6 cellular contexts compared by ENCODE assay signal in the genomic region with DNA sequence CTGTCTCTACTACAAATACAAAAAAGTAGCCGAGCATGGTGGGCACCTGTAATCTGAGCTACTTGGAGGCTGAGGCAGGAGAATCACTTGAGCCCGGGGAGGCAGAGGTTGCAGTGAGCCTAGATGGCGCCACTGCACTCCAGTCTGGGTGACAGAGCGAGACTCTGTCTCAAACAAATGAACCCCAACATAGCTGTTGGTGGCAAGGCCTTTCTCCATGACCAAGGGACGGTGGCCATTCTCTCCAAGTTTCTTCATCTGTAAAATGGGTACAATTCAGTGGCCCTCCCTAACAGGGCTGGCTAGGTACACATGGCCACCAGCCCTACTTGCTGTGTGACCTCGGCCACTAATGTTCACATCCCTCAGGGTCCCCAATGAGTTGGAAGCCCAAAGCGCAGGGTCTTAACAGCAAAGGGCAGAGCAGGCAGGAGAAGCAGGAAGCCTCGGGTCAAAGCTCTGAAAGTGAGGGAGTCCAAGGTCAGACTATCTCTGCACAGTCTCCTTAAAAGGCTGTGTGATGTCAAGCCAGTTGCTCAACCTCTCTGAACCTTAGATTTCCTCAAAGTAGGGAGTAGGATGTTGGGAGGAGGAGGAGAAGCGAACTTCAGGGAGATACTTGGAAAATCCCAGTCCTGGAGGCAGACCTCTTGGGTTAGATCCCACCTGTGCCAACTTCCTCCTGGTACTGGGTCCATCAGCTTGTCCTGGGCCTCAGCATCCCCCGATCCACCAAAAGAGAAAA. TPM values are rescaled to one million over a fixed set of nuclear protein-coding genes. Genes with fewer than 3 reads are reported as not detected.
DNase-seq lines count a peak whose midpoint lies in the region; ATAC-seq and TF ChIP-seq lines count a peak whose summit lies in the region.

No MANE protein-coding gene starts in this region.

- H3K9me3 Mint-ChIP-seq in activated CD8-positive, alpha-beta T cell treated with anti-CD3 and anti-CD28 coated beads, Interleukin-2, amount 10 ng/mL, durations not matched to agents 7 days and 5 days (ENCODE audit: insufficient read depth) = no peaks in the 10 kb centered on the region
- peaks cover 0 to 2% (median 0%) of the 10 kb centered on the region in 6 donors for H3K9me3 Mint-ChIP-seq in immature natural killer cell

- TF ChIP-seq CTCF in GM13977 (IDR thresholded peaks at IDR 0.05; ENCODE audit: extremely low read depth, insufficient read depth, missing control alignments) (peak; percentile 54), upper lobe of right lung (IDR thresholded peaks at IDR 0.05) (peak; percentile 16)

- peaks cover 13% of the 10 kb centered on the region for H3K36me3 ChIP-seq in upper lobe of right lung

- no peak for ATAC-seq in activated CD8-positive, alpha-beta T cell treated with anti-CD3 and anti-CD28 coated beads, Interleukin-2, amount 10 ng/mL, durations not matched to agents 7 days and 5 days
- no peak for ATAC-seq in upper lobe of right lung

- CTCF ChIA-PET in activated CD8-positive, alpha-beta T cell treated with anti-CD3 and anti-CD28 coated beads, Interleukin-2, amount 10 ng/mL, durations not matched to agents 7 days and 5 days (lab: Charles Lee) = interaction anchor here (0.6 to 8.9 kb wide), 36 partner anchors 10 to 183 kb away, joined by 3 to 464 read pairs (median 7); a partner anchor contains a TSS

- DNase-seq in GM13977 (ENCODE audit: low spot score) (no peak), immature natural killer cell (peak in 2 of 3 donors; percentile 62 to 64), upper lobe of right lung (no peak), NCI-H187 treated with DMSO at 0.1 percent for 48 hours (lab: John Stamatoyannopoulos, UW) (no peak), LoVo (ENCODE audit: low spot score) (no peak)
- DNase-seq in activated CD8-positive, alpha-beta T cell treated with anti-CD3 and anti-CD28 coated beads, Interleukin-2, amount 10 ng/mL, durations not matched to agents 7 days and 5 days = peak; percentile 70

- peak overlapping the region; percentile 88 for H3K4me3 ChIP-seq in upper lobe of right lung

- no peaks in the 10 kb centered on the region for H3K9me3 ChIP-seq in upper lobe of right lung

- peak overlapping the region; percentile 98 for H3K27ac Mint-ChIP-seq in activated CD8-positive, alpha-beta T cell treated with anti-CD3 and anti-CD28 coated beads, Interleukin-2, amount 10 ng/mL, durations not matched to agents 7 days and 5 days
- peak overlapping the region; percentile 92 to 100 (median 100) for H3K27ac Mint-ChIP-seq in immature natural killer cell

- H3K27me3 ChIP-seq in upper lobe of right lung = no peaks in the 10 kb centered on the region

- peaks cover 59% of the 10 kb centered on the region for H3K4me1 Mint-ChIP-seq in activated CD8-positive, alpha-beta T cell treated with anti-CD3 and anti-CD28 coated beads, Interleukin-2, amount 10 ng/mL, durations not matched to agents 7 days and 5 days (ENCODE audit: low read depth)
- H3K4me1 Mint-ChIP-seq in immature natural killer cell = peaks cover 33 to 40% of the 10 kb centered on the region in 2 donors

- H3K4me3 Mint-ChIP-seq in activated CD8-positive, alpha-beta T cell treated with anti-CD3 and anti-CD28 coated beads, Interleukin-2, amount 10 ng/mL, durations not matched to agents 7 days and 5 days = peak overlapping the region; percentile 96
- peak overlapping the region; percentile 91 to 99 (median 98) for H3K4me3 Mint-ChIP-seq in immature natural killer cell

- POLR2A ChIA-PET in activated CD8-positive, alpha-beta T cell treated with anti-CD3 and anti-CD28 coated beads, Interleukin-2, amount 10 ng/mL, durations not matched to agents 7 days and 5 days (lab: Charles Lee) = interaction anchor here (0.8 to 8.6 kb wide), 13 partner anchors 9 to 278 kb away, joined by 3 to 647 read pairs (median 5); a partner anchor contains a TSS

- no peaks in the 10 kb centered on the region for H3K27me3 Mint-ChIP-seq in activated CD8-positive, alpha-beta T cell treated with anti-CD3 and anti-CD28 coated beads, Interleukin-2, amount 10 ng/mL, durations not matched to agents 7 days and 5 days (ENCODE audit: low read depth)
- H3K27me3 Mint-ChIP-seq in immature natural killer cell (ENCODE audit: low read depth in 3 of 3) = peaks cover 72 to 85% (median 79%) of the 10 kb centered on the region in 3 donors

- intact Hi-C loops in upper lobe of right lung (cut with DNase I) = no loop called here

- H3K4me1 ChIP-seq in upper lobe of right lung = peaks cover 48% of the 10 kb centered on the region

- in situ Hi-C loops in GM13977 (cut with MboI; ENCODE audit: low pct_unique_long_range_greater_than_20kb, low sequenced_read_pairs, unreplicated experiment) = loop anchor here (5.0 kb wide), 1 partner anchor 44 kb away; a partner anchor contains a TSS

- peaks cover 53% of the 10 kb centered on the region for H3K36me3 Mint-ChIP-seq in activated CD8-positive, alpha-beta T cell treated with anti-CD3 and anti-CD28 coated beads, Interleukin-2, amount 10 ng/mL, durations not matched to agents 7 days and 5 days (ENCODE audit: low read depth)
- peaks cover 0 to 6% (median 4%) of the 10 kb centered on the region in 3 donors for H3K36me3 Mint-ChIP-seq in immature natural killer cell

- peak overlapping the region; percentile 100 for H3K27ac ChIP-seq in upper lobe of right lung

RNA-seq across cellular contexts. Expression of a gene that starts 2.7 kb away (rescaled TPM):
- total RNA-seq in activated CD8-positive, alpha-beta T cell treated with anti-CD3 and anti-CD28 coated beads, Interleukin-2, amount 10 ng/mL, durations not matched to agents 7 days and 5 days = 100 to 1,000 TPM; 462 to 469 TPM
- 10 to 100 TPM; 15.0 to 71.8 (median 54.7) TPM for polyA plus RNA-seq in immature natural killer cell
- 204 TPM for total RNA-seq in upper lobe of right lung

RNA-seq across cellular contexts. Expression of a gene that starts 4.4 kb away (rescaled TPM):
- 1 to 10 TPM; 3.7 to 4.2 TPM for total RNA-seq in activated CD8-positive, alpha-beta T cell treated with anti-CD3 and anti-CD28 coated beads, Interleukin-2, amount 10 ng/mL, durations not matched to agents 7 days and 5 days
- under 1 TPM in 1 of 3 donors, not detected in 2; 0.15 TPM for polyA plus RNA-seq in immature natural killer cell
- 4.9 TPM for total RNA-seq in upper lobe of right lung

RNA-seq across cellular contexts. Expression of a gene that starts 44.2 kb away (rescaled TPM):
- total RNA-seq in activated CD8-positive, alpha-beta T cell treated with anti-CD3 and anti-CD28 coated beads, Interleukin-2, amount 10 ng/mL, durations not matched to agents 7 days and 5 days = 100 to 1,000 TPM; 199 to 215 TPM
- 100 to 1,000 TPM; 128 to 189 (median 178) TPM for polyA plus RNA-seq in immature natural killer cell
- 76.9 TPM for total RNA-seq in upper lobe of right lung

RNA-seq across cellular contexts. Expression of a gene that starts 52.5 kb away (rescaled TPM):
- under 1 TPM in 1 of 2 experiments, not detected in 1; 0.08 TPM for total RNA-seq in activated CD8-positive, alpha-beta T cell treated with anti-CD3 and anti-CD28 coated beads, Interleukin-2, amount 10 ng/mL, durations not matched to agents 7 days and 5 days
- polyA plus RNA-seq in immature natural killer cell = not detected
- total RNA-seq in upper lobe of right lung = 7.6 TPM

Comparison
In these comparisons a context has a peak if more than half of its experiments do, and no peak if none do; other contexts are left out.
1. DNase-seq: peak in activated CD8-positive, alpha-beta T cell treated with anti-CD3 and anti-CD28 coated beads, Interleukin-2, amount 10 ng/mL, durations not matched to agents 7 days and 5 days (single experiment) and immature natural killer cell (2 of 3); none in GM13977 (single experiment), upper lobe of right lung (single experiment), NCI-H187 treated with DMSO at 0.1 percent for 48 hours (single experiment) and LoVo (single experiment).